28 cellular contexts compared by ENCODE assay signal in genomic region chrX:48883729-48884128, GRCh38. TPM values are rescaled to one million over a fixed set of nuclear protein-coding genes. Genes with fewer than 3 reads are reported as not detected.
A peak's percentile ranks its signal among the peaks of the same experiment; 100 is the strongest.
DNase-seq lines count a peak whose midpoint lies in the region; ATAC-seq and TF ChIP-seq lines count a peak whose summit lies in the region.
"Had no signal": no experiment of that assay in that cellular context is flagged by ENCODE, and none has a peak within 500 bp of the region (broad histone marks: within the 10 kb centered on the region; RNA-seq: fewer than 3 reads in every experiment).

No MANE protein-coding gene starts in this region.

- DNase-seq in NCI-H146 (lab: John Stamatoyannopoulos, UW) = peak; percentile 33
- no peak for DNase-seq in NCI-H146 treated with DMSO at 0.1 percent for 48 hours (lab: John Stamatoyannopoulos, UW; ENCODE audit: unreplicated experiment)
- DNase-seq in NCI-H69 (lab: John Stamatoyannopoulos, UW) = peak; percentile 3
- DNase-seq in hepatic stellate cell (ENCODE audit: low spot score) = peak; percentile 1
- DNase-seq in sigmoid colon = no peak
- DNase-seq: activated CD4-positive, alpha-beta T cell treated with anti-CD3 and anti-CD28 coated beads, Interleukin-2, amount 50 U/mL, for 48 hours; activated gamma-delta T cell treated with Interleukin-2 at 50 U/mL for 16 hours; activated T-cell treated with anti-CD3 and anti-CD28 coated beads for 4 hours; adrenal gland; Caco-2; foreskin fibroblast; islet precursor cell; Karpas-422; NCI-H1092 treated with DMSO at 0.1 percent for 48 hours; NCI-H2107; nucleus accumbens; retina; SHP77 treated with DMSO at 0.1 percent for 48 hours; stimulated activated CD4-positive, alpha-beta T cell treated with anti-CD3 and anti-CD28 coated beads, Interleukin-12 subunit alpha, Interleukin-12 subunit beta, amount 100 ng/mL, for 4 hours; substantia nigra had no signal

- no peak for TF ChIP-seq EP300 in sigmoid colon (IDR thresholded peaks at IDR 0.05)

- H3K27ac ChIP-seq in sigmoid colon = no peak overlapping the region
- H3K27ac ChIP-seq: adrenal gland, dorsolateral prefrontal cortex, epithelial cell of prostate, hepatocyte, vagina had no signal

- intact Hi-C loops in sigmoid colon (cut with DNase I) = no loop called here

- TF ChIP-seq POLR2A in sigmoid colon (IDR thresholded peaks at IDR 0.05) = no peak

- H3K36me3 ChIP-seq in sigmoid colon = no peaks in the 10 kb centered on the region
- H3K36me3 ChIP-seq: adrenal gland, vagina had no signal

- no peak for TF ChIP-seq CTCF in sigmoid colon (IDR thresholded peaks at IDR 0.05)

- H3K4me1 ChIP-seq in sigmoid colon = no peaks in the 10 kb centered on the region
- H3K4me1 ChIP-seq: adrenal gland, Caco-2, vagina had no signal

- 66 to 77% methylated on average over 10 of the region's 10 CpGs for WGBS in sigmoid colon, 2 donors

- no peaks in the 10 kb centered on the region for H3K27me3 ChIP-seq in sigmoid colon
- H3K27me3 ChIP-seq: adrenal gland, hepatocyte, vagina had no signal

- H3K4me3 ChIP-seq in sigmoid colon = no peak overlapping the region
- H3K4me3 ChIP-seq: adrenal gland, dorsolateral prefrontal cortex, hepatocyte, lung, vagina had no signal

- no peak for ATAC-seq in GM19328 (IDR thresholded peaks at IDR 0.05; ENCODE audit: unreplicated experiment)
- ATAC-seq: WTC11 had no signal

- H3K9me3 ChIP-seq in sigmoid colon = no peaks in the 10 kb centered on the region
- H3K9me3 ChIP-seq: adrenal gland, Caco-2, vagina had no signal

RNA-seq across cellular contexts. Expression of gene TIMM17B, which starts 13.8 kb away (rescaled TPM):
- total RNA-seq in sigmoid colon = 10 to 100 TPM; 37.7 to 59.6 (median 45.7) TPM
- polyA plus RNA-seq in sigmoid colon = 10 to 100 TPM; 38.4 to 63.1 (median 53.4) TPM

RNA-seq across cellular contexts. Expression of gene PQBP1, which starts 14.0 kb away (rescaled TPM):
- 100 to 1,000 TPM in 2 of 4 donors, 10 to 100 TPM in 2; 83.1 to 103 (median 94.9) TPM for total RNA-seq in sigmoid colon
- polyA plus RNA-seq in sigmoid colon = 10 to 100 TPM; 65.0 to 80.8 (median 77.5) TPM

RNA-seq across cellular contexts. Expression of gene SLC35A2, which starts 27.7 kb away (rescaled TPM):
- 10 to 100 TPM in 1 of 4 donors, 1 to 10 TPM in 3; 5.6 to 20.2 (median 6.0) TPM for total RNA-seq in sigmoid colon
- 10 to 100 TPM in 1 of 3 donors, 1 to 10 TPM in 2; 6.0 to 43.9 (median 9.0) TPM for polyA plus RNA-seq in sigmoid colon

RNA-seq across cellular contexts. Expression of gene PIM2, which starts 35.1 kb away (rescaled TPM):
- total RNA-seq in sigmoid colon = 1 to 10 TPM; 2.4 to 6.9 (median 4.4) TPM
- polyA plus RNA-seq in sigmoid colon = 10 to 100 TPM in 1 of 3 donors, 1 to 10 TPM in 2; 6.6 to 42.0 (median 6.7) TPM

RNA-seq across cellular contexts. Expression of gene PCSK1N, which starts 48.3 kb away (rescaled TPM):
- total RNA-seq in sigmoid colon = 10 to 100 TPM in 3 of 4 donors, 1 to 10 TPM in 1; 4.1 to 25.7 (median 21.4) TPM
- polyA plus RNA-seq in sigmoid colon = 1 to 10 TPM; 2.3 to 6.9 (median 6.0) TPM
- polyA plus RNA-seq: BJ had no signal

Comparison
In these comparisons a context has a peak if more than half of its experiments do, and no peak if none do; other contexts are left out.
1. DNase-seq: peak in NCI-H146 (single experiment), NCI-H69 (single experiment) and hepatic stellate cell (single experiment); none in NCI-H146 treated with DMSO at 0.1 percent for 48 hours (single experiment) and sigmoid colon (single experiment).